Comparison of ENCODE assay signal across 8 cellular contexts in genomic region chr3:136818191-136818850, GRCh38. TPM values are rescaled to one million over a fixed set of nuclear protein-coding genes. Genes with fewer than 3 reads are reported as not detected.
DNase-seq lines count a peak whose midpoint lies in the region; ATAC-seq and TF ChIP-seq lines count a peak whose summit lies in the region.

No MANE protein-coding gene starts in this region.

- no peaks in the 10 kb centered on the region for H3K36me3 ChIP-seq in osteoblast (ENCODE audit: insufficient read depth, low read length)

- H3K4me1 ChIP-seq in osteoblast (ENCODE audit: insufficient read depth, low read length): peaks cover 15% of the 10 kb centered on the region

- H3K4me1 Mint-ChIP-seq in glutamatergic neuron (ENCODE audit: low read depth, unreplicated experiment): peaks cover 11% of the 10 kb centered on the region

- peaks cover 7% of the 10 kb centered on the region for H3K36me3 Mint-ChIP-seq in glutamatergic neuron (ENCODE audit: unreplicated experiment)

- H3K27ac Mint-ChIP-seq in glutamatergic neuron (ENCODE audit: unreplicated experiment): peak overlapping the region; percentile 97

- H2AFZ ChIP-seq in osteoblast (ENCODE audit: low read length): peak overlapping the region; percentile 67

- H3K27me3 ChIP-seq in osteoblast (ENCODE audit: insufficient read depth, low read length): no peaks in the 10 kb centered on the region

- no peaks in the 10 kb centered on the region for H3K9me3 ChIP-seq in osteoblast (ENCODE audit: low read depth, low read length)

- H3K4me3 ChIP-seq in osteoblast (ENCODE audit: insufficient read depth, low read length): peak overlapping the region; percentile 81

- H3K79me2 ChIP-seq in osteoblast (ENCODE audit: insufficient read depth, low read length): peaks cover 35% of the 10 kb centered on the region

- no peak for TF ChIP-seq CTCF in GM20000 (IDR thresholded peaks at IDR 0.05; ENCODE audit: extremely low read depth, missing control alignments)
- TF ChIP-seq CTCF in glutamatergic neuron (IDR thresholded peaks at IDR 0.05; ENCODE audit: partially characterized antibody, unreplicated experiment): no peak
- peak; percentile 17 for TF ChIP-seq CTCF in osteoblast (IDR thresholded peaks at IDR 0.05; ENCODE audit: extremely low read depth, low read depth, low read length)

- peak overlapping the region; percentile 92 for H3K4me2 ChIP-seq in osteoblast (ENCODE audit: insufficient read depth, low read length)

- peaks cover 6% of the 10 kb centered on the region for H3K27me3 Mint-ChIP-seq in glutamatergic neuron (ENCODE audit: unreplicated experiment)

- peak; percentile 66 for DNase-seq in AG08395 (ENCODE audit: low spot score)
- DNase-seq in GM20000 (ENCODE audit: low spot score): peak; percentile 54
- peak; percentile 65 for DNase-seq in NCI-H526 treated with DMSO at 0.1 percent for 48 hours (lab: John Stamatoyannopoulos, UW)
- peak; percentile 32 for DNase-seq in activated gamma-delta T cell treated with anti-CD3 and anti-CD28 coated beads, Interleukin-2, amount 50 U/mL, for 16 hours (ENCODE audit: low read depth)
- peak; percentile 40 for DNase-seq in glutamatergic neuron
- peak; percentile 76 for DNase-seq in osteoblast (ENCODE audit: insufficient read length, low spot score, missing footprints)
- DNase-seq in putamen (ENCODE audit: low spot score): no peak

- H4K20me1 ChIP-seq in osteoblast (ENCODE audit: insufficient read depth, low read length): peaks cover 19% of the 10 kb centered on the region

- peak overlapping the region; percentile 89 for H3K27ac ChIP-seq in osteoblast (ENCODE audit: low read depth, low read length)

- peak overlapping the region; percentile 92 for H3K4me3 Mint-ChIP-seq in glutamatergic neuron (ENCODE audit: unreplicated experiment)

- ATAC-seq in GM21528 (IDR thresholded peaks at IDR 0.05; ENCODE audit: low FRiP score, unreplicated experiment): no peak

- H3K9me3 Mint-ChIP-seq in glutamatergic neuron (ENCODE audit: unreplicated experiment): peaks cover 17% of the 10 kb centered on the region

RNA-seq across cellular contexts. Expression of gene SLC35G2, which starts 0.6 kb away (rescaled TPM):
- total RNA-seq in glutamatergic neuron (ENCODE audit: unreplicated experiment) (22.6 TPM), osteoblast (8.0 and 9.7 TPM in 2 replicates)

RNA-seq across cellular contexts. Expression of gene NCK1, which starts 43.7 kb away (rescaled TPM):
- total RNA-seq in glutamatergic neuron (ENCODE audit: unreplicated experiment): 28.4 TPM
- total RNA-seq in osteoblast: 41.6 and 42.4 TPM in 2 replicates
